1 cellular context compared by ENCODE assay signal in the genomic region with DNA sequence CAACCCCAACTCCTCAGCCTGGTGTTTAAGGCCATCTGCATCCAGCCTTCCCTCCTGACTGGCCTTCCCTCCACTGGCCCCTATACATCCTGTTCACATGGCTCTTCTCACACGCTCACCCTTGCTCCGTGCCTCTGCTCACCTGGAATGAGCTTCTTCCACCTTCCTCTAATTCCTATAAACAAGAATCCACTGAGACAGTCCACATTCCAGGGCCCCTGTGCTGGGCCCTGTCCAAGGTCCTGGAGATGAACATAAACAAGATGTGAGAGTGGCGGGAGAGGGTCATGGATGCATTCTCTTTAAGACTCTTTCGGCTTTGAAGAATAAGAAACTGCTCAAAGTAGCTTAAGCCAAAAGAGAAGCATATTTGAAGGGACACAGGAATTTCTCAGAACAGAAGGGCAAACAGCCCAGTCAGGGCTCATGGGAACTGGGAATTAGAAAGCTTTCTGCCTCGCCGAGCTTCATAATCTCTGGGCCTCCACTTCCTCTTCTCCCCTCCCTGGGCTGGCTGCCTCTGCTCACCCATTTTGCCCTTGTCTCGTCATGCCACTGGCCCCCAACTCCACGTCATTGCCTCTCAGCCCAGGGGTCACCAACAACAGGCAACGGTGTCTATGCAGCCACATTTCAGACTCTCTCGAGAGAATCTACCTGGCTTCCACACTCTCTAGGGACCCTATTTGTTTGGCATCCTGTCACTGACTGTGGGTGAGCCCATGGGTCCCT.
TF ChIP-seq lines count a peak whose summit lies in the region.

No MANE protein-coding gene starts in this region.

TF ChIP-seq in HepG2, 621 proteins besides CTCF, POLR2A, EP300 and RAD21 (continued from another document and continues in another):
- TF ChIP-seq, protein P1, sequence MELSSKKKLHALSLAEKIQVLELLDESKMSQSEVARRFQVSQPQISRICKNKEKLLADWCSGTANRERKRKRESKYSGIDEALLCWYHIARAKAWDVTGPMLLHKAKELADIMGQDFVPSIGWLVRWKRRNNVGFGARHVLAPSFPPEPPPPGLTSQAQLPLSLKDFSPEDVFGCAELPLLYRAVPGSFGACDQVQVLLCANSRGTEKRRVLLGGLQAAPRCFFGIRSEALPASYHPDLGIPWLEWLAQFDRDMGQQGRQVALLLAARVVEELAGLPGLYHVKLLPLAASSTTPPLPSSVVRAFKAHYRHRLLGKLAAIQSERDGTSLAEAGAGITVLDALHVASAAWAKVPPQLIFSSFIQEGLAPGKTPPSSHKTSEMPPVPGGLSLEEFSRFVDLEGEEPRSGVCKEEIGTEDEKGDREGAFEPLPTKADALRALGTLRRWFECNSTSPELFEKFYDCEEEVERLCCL (CRISPR knock-in tag; IDR thresholded peaks at IDR 0.05; ENCODE audit: borderline replicate concordance): no peak
- 0 out of 2 replicates have a peak, but pooled peaks have one; percentile 56 for TF ChIP-seq ELF4 (CRISPR knock-in tag; IDR thresholded peaks at IDR 0.05; ENCODE audit: borderline replicate concordance)
- TF ChIP-seq ZNF768 (CRISPR knock-in tag; IDR thresholded peaks at IDR 0.05): no peak
- no peak for TF ChIP-seq ZFP41 (CRISPR knock-in tag; IDR thresholded peaks at IDR 0.05; ENCODE audit: borderline replicate concordance)
- TF ChIP-seq SP140L (CRISPR knock-in tag; IDR thresholded peaks at IDR 0.05; ENCODE audit: borderline replicate concordance): peak; percentile 95; the same call in 1 of the 2 replicates
- TF ChIP-seq AHDC1 (CRISPR knock-in tag; IDR thresholded peaks at IDR 0.05; ENCODE audit: borderline replicate concordance): no peak
- TF ChIP-seq ZNF337 (CRISPR knock-in tag; IDR thresholded peaks at IDR 0.05; ENCODE audit: borderline replicate concordance, low read depth): no peak
- TF ChIP-seq SP1 (IDR thresholded peaks at IDR 0.05): no peak
- TF ChIP-seq SP1 (CRISPR knock-in tag; IDR thresholded peaks at IDR 0.05): no peak
- TF ChIP-seq JUND (CRISPR knock-in tag; IDR thresholded peaks at IDR 0.05): no peak
- peak; percentile 95 for TF ChIP-seq NKX3-1 (CRISPR knock-in tag; IDR thresholded peaks at IDR 0.05)
- no peak for TF ChIP-seq RORA (CRISPR knock-in tag; IDR thresholded peaks at IDR 0.05)
- peak; percentile 89; the same call in 1 of the 2 replicates for TF ChIP-seq ZSCAN12 (CRISPR knock-in tag; IDR thresholded peaks at IDR 0.05)
- no peak for TF ChIP-seq ZNF367 (CRISPR knock-in tag; IDR thresholded peaks at IDR 0.05; ENCODE audit: borderline replicate concordance)
- TF ChIP-seq ZNF530 (CRISPR knock-in tag; IDR thresholded peaks at IDR 0.05; ENCODE audit: low read depth): no peak
- TF ChIP-seq ZNF333 (CRISPR knock-in tag; IDR thresholded peaks at IDR 0.05; ENCODE audit: borderline replicate concordance): no peak
- TF ChIP-seq ZNF20 (CRISPR knock-in tag; IDR thresholded peaks at IDR 0.05): no peak
- TF ChIP-seq NFAT5 (CRISPR knock-in tag; IDR thresholded peaks at IDR 0.05): no peak
- TF ChIP-seq SNAPC2 (CRISPR knock-in tag; IDR thresholded peaks at IDR 0.05): no peak
- TF ChIP-seq SRY (CRISPR knock-in tag; IDR thresholded peaks at IDR 0.05): peak; percentile 19; the same call in 1 of the 2 replicates
- TF ChIP-seq POLR2AphosphoS5 (IDR thresholded peaks at IDR 0.05; ENCODE audit: low read depth, low read length): no peak
- TF ChIP-seq, protein P2, sequence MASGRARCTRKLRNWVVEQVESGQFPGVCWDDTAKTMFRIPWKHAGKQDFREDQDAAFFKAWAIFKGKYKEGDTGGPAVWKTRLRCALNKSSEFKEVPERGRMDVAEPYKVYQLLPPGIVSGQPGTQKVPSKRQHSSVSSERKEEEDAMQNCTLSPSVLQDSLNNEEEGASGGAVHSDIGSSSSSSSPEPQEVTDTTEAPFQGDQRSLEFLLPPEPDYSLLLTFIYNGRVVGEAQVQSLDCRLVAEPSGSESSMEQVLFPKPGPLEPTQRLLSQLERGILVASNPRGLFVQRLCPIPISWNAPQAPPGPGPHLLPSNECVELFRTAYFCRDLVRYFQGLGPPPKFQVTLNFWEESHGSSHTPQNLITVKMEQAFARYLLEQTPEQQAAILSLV (CRISPR knock-in tag; IDR thresholded peaks at IDR 0.05; ENCODE audit: borderline replicate concordance): 0 out of 2 replicates have a peak, but pooled peaks have one; percentile 26
- TF ChIP-seq, protein P3, sequence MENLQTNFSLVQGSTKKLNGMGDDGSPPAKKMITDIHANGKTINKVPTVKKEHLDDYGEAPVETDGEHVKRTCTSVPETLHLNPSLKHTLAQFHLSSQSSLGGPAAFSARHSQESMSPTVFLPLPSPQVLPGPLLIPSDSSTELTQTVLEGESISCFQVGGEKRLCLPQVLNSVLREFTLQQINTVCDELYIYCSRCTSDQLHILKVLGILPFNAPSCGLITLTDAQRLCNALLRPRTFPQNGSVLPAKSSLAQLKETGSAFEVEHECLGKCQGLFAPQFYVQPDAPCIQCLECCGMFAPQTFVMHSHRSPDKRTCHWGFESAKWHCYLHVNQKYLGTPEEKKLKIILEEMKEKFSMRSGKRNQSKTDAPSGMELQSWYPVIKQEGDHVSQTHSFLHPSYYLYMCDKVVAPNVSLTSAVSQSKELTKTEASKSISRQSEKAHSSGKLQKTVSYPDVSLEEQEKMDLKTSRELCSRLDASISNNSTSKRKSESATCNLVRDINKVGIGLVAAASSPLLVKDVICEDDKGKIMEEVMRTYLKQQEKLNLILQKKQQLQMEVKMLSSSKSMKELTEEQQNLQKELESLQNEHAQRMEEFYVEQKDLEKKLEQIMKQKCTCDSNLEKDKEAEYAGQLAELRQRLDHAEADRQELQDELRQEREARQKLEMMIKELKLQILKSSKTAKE (CRISPR knock-in tag; IDR thresholded peaks at IDR 0.05; ENCODE audit: borderline replicate concordance): 0 out of 2 replicates have a peak, but pooled peaks have one; percentile 33
- TF ChIP-seq MTA1 (CRISPR knock-in tag; IDR thresholded peaks at IDR 0.05; ENCODE audit: borderline replicate concordance): no peak
- no peak for TF ChIP-seq NFE2L2 (IDR thresholded peaks at IDR 0.05; ENCODE audit: low read length)
- peak; percentile 40; the same call in 1 of the 2 replicates for TF ChIP-seq ETV5 (CRISPR knock-in tag; IDR thresholded peaks at IDR 0.05; ENCODE audit: borderline replicate concordance)
- TF ChIP-seq IKZF1 (IDR thresholded peaks at IDR 0.05): no peak
- no peak for TF ChIP-seq ZFP36 (IDR thresholded peaks at IDR 0.05; ENCODE audit: borderline replicate concordance, low read depth, low read length, partially characterized antibody)
- no peak for TF ChIP-seq REL (CRISPR knock-in tag; conservative IDR thresholded peaks at IDR 0.05)
- no peak for TF ChIP-seq EZH2 (conservative IDR thresholded peaks at IDR 0.05; ENCODE audit: low read depth, low read length)
- no peak for TF ChIP-seq MXI1 (IDR thresholded peaks at IDR 0.05; ENCODE audit: borderline replicate concordance, low read depth, low read length)
- 0 out of 2 replicates have a peak, but pooled peaks have one; percentile 38 for TF ChIP-seq ZNF720 (CRISPR knock-in tag; IDR thresholded peaks at IDR 0.05)
- TF ChIP-seq MTF2 (CRISPR knock-in tag; IDR thresholded peaks at IDR 0.05; ENCODE audit: borderline replicate concordance): no peak
- TF ChIP-seq ZNF7 (CRISPR knock-in tag; IDR thresholded peaks at IDR 0.05): 0 out of 2 replicates have a peak, but pooled peaks have one; percentile 33
- TF ChIP-seq YY1 (IDR thresholded peaks at IDR 0.05; ENCODE audit: insufficient read depth, insufficient replicate concordance, low read depth, low read length): no peak
- peak; percentile 69; the same call in 1 of the 2 replicates for TF ChIP-seq BORCS8-MEF2B (CRISPR knock-in tag; IDR thresholded peaks at IDR 0.05)
- no peak for TF ChIP-seq KAT7 (CRISPR knock-in tag; IDR thresholded peaks at IDR 0.05; ENCODE audit: borderline replicate concordance)
- peak; percentile 89; the same call in 1 of the 2 replicates for TF ChIP-seq ZNF276 (CRISPR knock-in tag; IDR thresholded peaks at IDR 0.05; ENCODE audit: low read depth)
- TF ChIP-seq, protein P4, sequence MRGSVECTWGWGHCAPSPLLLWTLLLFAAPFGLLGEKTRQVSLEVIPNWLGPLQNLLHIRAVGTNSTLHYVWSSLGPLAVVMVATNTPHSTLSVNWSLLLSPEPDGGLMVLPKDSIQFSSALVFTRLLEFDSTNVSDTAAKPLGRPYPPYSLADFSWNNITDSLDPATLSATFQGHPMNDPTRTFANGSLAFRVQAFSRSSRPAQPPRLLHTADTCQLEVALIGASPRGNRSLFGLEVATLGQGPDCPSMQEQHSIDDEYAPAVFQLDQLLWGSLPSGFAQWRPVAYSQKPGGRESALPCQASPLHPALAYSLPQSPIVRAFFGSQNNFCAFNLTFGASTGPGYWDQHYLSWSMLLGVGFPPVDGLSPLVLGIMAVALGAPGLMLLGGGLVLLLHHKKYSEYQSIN (CRISPR knock-in tag; IDR thresholded peaks at IDR 0.05; ENCODE audit: borderline replicate concordance): no peak
